ENCODE assay signal across 25 cellular contexts in genomic region chr9:131575121-131575640, GRCh38. TPM values are rescaled to one million over a fixed set of nuclear protein-coding genes. Genes with fewer than 3 reads are reported as not detected.
"Had no signal": no experiment of that assay in that cellular context is flagged by ENCODE, and none has a peak within 500 bp of the region (broad histone marks: within the 10 kb centered on the region; RNA-seq: fewer than 3 reads in every experiment).

No MANE protein-coding gene starts in this region.

- H3K27ac ChIP-seq: esophagus squamous epithelium, neutrophil, spleen, suprapubic skin, thyroid gland had no signal

- H3K4me1 ChIP-seq: esophagus squamous epithelium, suprapubic skin, thyroid gland had no signal

- H3K4me3 Mint-ChIP-seq: immature natural killer cell; naive thymus-derived CD4-positive, alpha-beta T cell; nephron progenitor cell; type B pancreatic cell had no signal

- DNase-seq: effector memory CD4-positive, alpha-beta T cell; esophagus squamous epithelium; foreskin fibroblast; immature natural killer cell; left colon; mesendoderm; naive thymus-derived CD4-positive, alpha-beta T cell; nephron progenitor cell; spleen; stimulated activated CD4-positive, alpha-beta T cell treated with anti-CD3 and anti-CD28 coated beads, Interleukin-15, amount 100 ng/mL, for 24 hours; stimulated activated CD4-positive, alpha-beta T cell treated with anti-CD3 and anti-CD28 coated beads, Interleukin-1b, Interleukin-23, amount 100 ng/mL, for 48 hours; stimulated activated CD4-positive, alpha-beta T cell treated with anti-CD3 and anti-CD28 coated beads, Interleukin-4, amount 100 ng/mL, for 4 hours; stimulated activated naive CD4-positive, alpha-beta T cell treated with Interleukin-2 at 50 U/mL for 16 hours; thyroid gland had no signal

- H3K9me3 ChIP-seq: esophagus squamous epithelium, neutrophil, spleen, suprapubic skin, thyroid gland had no signal

- H3K9me3 Mint-ChIP-seq: immature natural killer cell; naive thymus-derived CD4-positive, alpha-beta T cell; nephron progenitor cell; type B pancreatic cell had no signal

- H3K4me3 ChIP-seq: esophagus squamous epithelium, spleen, suprapubic skin, thyroid gland had no signal

- FAIRE-seq: urothelium cell line had no signal

- H3K27me3 Mint-ChIP-seq: naive thymus-derived CD4-positive, alpha-beta T cell; type B pancreatic cell had no signal

- H3K27ac Mint-ChIP-seq: nephron progenitor cell, type B pancreatic cell had no signal

- ATAC-seq: naive thymus-derived CD4-positive, alpha-beta T cell; sciatic nerve had no signal

- H3K27me3 ChIP-seq: esophagus squamous epithelium, neutrophil, spleen, suprapubic skin, thyroid gland had no signal

RNA-seq across cellular contexts. Expression of gene PRRT1B, which starts 29.9 kb away (rescaled TPM):
- total RNA-seq: epithelial cell of proximal tubule; esophagus squamous epithelium; kidney epithelial cell; lung microvascular endothelial cell; naive thymus-derived CD4-positive, alpha-beta T cell; osteocyte; pulmonary artery endothelial cell; sciatic nerve; skeletal muscle tissue; spleen; suprapubic skin; thyroid gland had no signal
- polyA plus RNA-seq: immature natural killer cell; naive thymus-derived CD4-positive, alpha-beta T cell; spleen had no signal
